In the genomic region with DNA sequence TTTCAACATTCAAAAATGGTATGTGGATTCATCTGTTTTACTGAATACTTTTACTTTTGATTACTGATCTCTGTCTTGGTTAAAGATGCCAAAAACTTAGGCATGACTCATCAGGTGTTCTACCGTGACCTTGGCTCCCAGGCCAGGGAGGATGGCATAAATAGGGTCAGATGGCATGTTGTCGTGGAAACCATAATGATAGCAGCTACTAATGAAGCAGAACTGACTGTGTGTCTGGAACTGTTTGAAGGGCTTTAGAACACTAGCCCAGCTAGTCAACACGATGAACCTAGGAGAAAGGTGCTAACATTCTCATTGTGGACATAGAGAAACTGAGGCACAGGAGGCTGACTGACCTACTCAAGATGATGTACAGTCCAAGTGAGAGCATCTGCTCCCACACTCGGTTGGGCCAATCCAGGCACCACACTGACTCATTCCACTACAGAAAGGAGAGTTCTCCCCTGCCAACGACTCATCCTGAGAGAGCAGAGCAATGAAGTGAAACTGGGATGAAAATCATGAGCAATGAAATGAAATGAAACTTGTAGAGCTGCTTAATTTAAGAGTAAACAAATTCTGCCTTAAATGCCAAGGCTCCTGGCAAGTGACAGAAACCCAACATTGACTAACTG, we compare ENCODE assay signal across 1 cellular context.
TF ChIP-seq lines count a peak whose summit lies in the region.

No MANE protein-coding gene starts in this region.

TF ChIP-seq in GM23338, 12 proteins besides CTCF, POLR2A, EP300 and RAD21 (continued from another document):
- TF ChIP-seq, protein P1, sequence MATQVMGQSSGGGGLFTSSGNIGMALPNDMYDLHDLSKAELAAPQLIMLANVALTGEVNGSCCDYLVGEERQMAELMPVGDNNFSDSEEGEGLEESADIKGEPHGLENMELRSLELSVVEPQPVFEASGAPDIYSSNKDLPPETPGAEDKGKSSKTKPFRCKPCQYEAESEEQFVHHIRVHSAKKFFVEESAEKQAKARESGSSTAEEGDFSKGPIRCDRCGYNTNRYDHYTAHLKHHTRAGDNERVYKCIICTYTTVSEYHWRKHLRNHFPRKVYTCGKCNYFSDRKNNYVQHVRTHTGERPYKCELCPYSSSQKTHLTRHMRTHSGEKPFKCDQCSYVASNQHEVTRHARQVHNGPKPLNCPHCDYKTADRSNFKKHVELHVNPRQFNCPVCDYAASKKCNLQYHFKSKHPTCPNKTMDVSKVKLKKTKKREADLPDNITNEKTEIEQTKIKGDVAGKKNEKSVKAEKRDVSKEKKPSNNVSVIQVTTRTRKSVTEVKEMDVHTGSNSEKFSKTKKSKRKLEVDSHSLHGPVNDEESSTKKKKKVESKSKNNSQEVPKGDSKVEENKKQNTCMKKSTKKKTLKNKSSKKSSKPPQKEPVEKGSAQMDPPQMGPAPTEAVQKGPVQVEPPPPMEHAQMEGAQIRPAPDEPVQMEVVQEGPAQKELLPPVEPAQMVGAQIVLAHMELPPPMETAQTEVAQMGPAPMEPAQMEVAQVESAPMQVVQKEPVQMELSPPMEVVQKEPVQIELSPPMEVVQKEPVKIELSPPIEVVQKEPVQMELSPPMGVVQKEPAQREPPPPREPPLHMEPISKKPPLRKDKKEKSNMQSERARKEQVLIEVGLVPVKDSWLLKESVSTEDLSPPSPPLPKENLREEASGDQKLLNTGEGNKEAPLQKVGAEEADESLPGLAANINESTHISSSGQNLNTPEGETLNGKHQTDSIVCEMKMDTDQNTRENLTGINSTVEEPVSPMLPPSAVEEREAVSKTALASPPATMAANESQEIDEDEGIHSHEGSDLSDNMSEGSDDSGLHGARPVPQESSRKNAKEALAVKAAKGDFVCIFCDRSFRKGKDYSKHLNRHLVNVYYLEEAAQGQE (IDR thresholded peaks at IDR 0.05; ENCODE audit: unreplicated experiment), result no peak
- TF ChIP-seq EZH2 (IDR thresholded peaks at IDR 0.05; ENCODE audit: low read depth, unreplicated experiment) (no peak), POLR2AphosphoS5 (IDR thresholded peaks at IDR 0.05; ENCODE audit: low read depth) (no peak), JUNB (IDR thresholded peaks at IDR 0.05; ENCODE audit: unreplicated experiment) (no peak), ZNF331 (CRISPR knock-in tag; IDR thresholded peaks at IDR 0.05; ENCODE audit: low read depth) (no peak), CREB1 (CRISPR knock-in tag; IDR thresholded peaks at IDR 0.05; ENCODE audit: low read depth) (no peak), NANOG (IDR thresholded peaks at IDR 0.05; ENCODE audit: borderline replicate concordance) (no peak)
TF ChIP-seq in GM23338: peak in this region for 0.
